ENCODE assay signal across 16 cellular contexts in genomic region chr10:132106431-132106830, GRCh38. TPM values are rescaled to one million over a fixed set of nuclear protein-coding genes. Genes with fewer than 3 reads are reported as not detected.
A peak's percentile ranks its signal among the peaks of the same experiment; 100 is the strongest.
DNase-seq lines count a peak whose midpoint lies in the region; ATAC-seq and TF ChIP-seq lines count a peak whose summit lies in the region.
"Had no signal": no experiment of that assay in that cellular context is flagged by ENCODE, and none has a peak within 500 bp of the region (broad histone marks: within the 10 kb centered on the region; RNA-seq: fewer than 3 reads in every experiment).

No MANE protein-coding gene starts in this region.

- H3K4me3 ChIP-seq in right atrium auricular region (no peak overlapping the region), right cardiac atrium (ENCODE audit: low read length) (no peak overlapping the region), osteoblast (ENCODE audit: insufficient read depth, low read length) (no peak overlapping the region), upper lobe of right lung (no peak overlapping the region)
- H3K4me3 ChIP-seq: MG63 had no signal

- H3K27me3 ChIP-seq in right atrium auricular region (no peaks in the 10 kb centered on the region), right cardiac atrium (ENCODE audit: control insufficient read depth, insufficient read depth) (no peaks in the 10 kb centered on the region), osteoblast (ENCODE audit: insufficient read depth, low read length) (no peaks in the 10 kb centered on the region), upper lobe of right lung (peaks cover 6% of the 10 kb centered on the region)
- H3K27me3 ChIP-seq: MG63 had no signal

- no peak overlapping the region for H2AFZ ChIP-seq in osteoblast (ENCODE audit: low read length)

- no peaks in the 10 kb centered on the region for H3K79me2 ChIP-seq in osteoblast (ENCODE audit: insufficient read depth, low read length)

- 87% methylated on average over 15 of the region's 15 CpGs for WGBS in right cardiac atrium

- no peak overlapping the region for H3K4me2 ChIP-seq in osteoblast (ENCODE audit: insufficient read depth, low read length)
- H3K4me2 ChIP-seq: KMS-11 had no signal

- no peaks in the 10 kb centered on the region for H3K36me3 ChIP-seq in right atrium auricular region
- no peaks in the 10 kb centered on the region for H3K36me3 ChIP-seq in osteoblast (ENCODE audit: insufficient read depth, low read length)
- H3K36me3 ChIP-seq in upper lobe of right lung: no peaks in the 10 kb centered on the region
- H3K36me3 ChIP-seq: MG63 had no signal

- no peaks in the 10 kb centered on the region for H3K4me1 ChIP-seq in right atrium auricular region
- H3K4me1 ChIP-seq in right cardiac atrium (ENCODE audit: control insufficient read depth, insufficient read depth, low read length): no peaks in the 10 kb centered on the region
- H3K4me1 ChIP-seq in osteoblast (ENCODE audit: insufficient read depth, low read length): no peaks in the 10 kb centered on the region
- no peaks in the 10 kb centered on the region for H3K4me1 ChIP-seq in upper lobe of right lung

- H4K20me1 ChIP-seq in osteoblast (ENCODE audit: insufficient read depth, low read length): no peaks in the 10 kb centered on the region

- H3K9me3 ChIP-seq in right atrium auricular region (no peaks in the 10 kb centered on the region), right cardiac atrium (ENCODE audit: control insufficient read depth, low read length) (no peaks in the 10 kb centered on the region), osteoblast (ENCODE audit: low read depth, low read length) (no peaks in the 10 kb centered on the region), upper lobe of right lung (no peaks in the 10 kb centered on the region)
- H3K9me3 ChIP-seq: MG63 had no signal

- intact Hi-C loops in right cardiac atrium (cut with DNase I) (no loop called here), upper lobe of right lung (cut with DNase I) (no loop called here)

- TF ChIP-seq CTCF in right atrium auricular region (IDR thresholded peaks at IDR 0.05): no peak
- no peak for TF ChIP-seq CTCF in osteoblast (IDR thresholded peaks at IDR 0.05; ENCODE audit: extremely low read depth, low read depth, low read length)
- no peak for TF ChIP-seq CTCF in upper lobe of right lung (IDR thresholded peaks at IDR 0.05)

- ATAC-seq in right cardiac atrium (no peak), HG03354 (IDR thresholded peaks at IDR 0.05; ENCODE audit: poor library complexity, severe bottlenecking, unreplicated experiment) (no peak), upper lobe of right lung (no peak)
- ATAC-seq: PC-3 had no signal

- DNase-seq in right atrium auricular region (ENCODE audit: low spot score) (peak; percentile 34), right cardiac atrium (no peak), ecto neural progenitor cell (ENCODE audit: low spot score) (peak; percentile 24), osteoblast (ENCODE audit: insufficient read length, low spot score, missing footprints) (peak; percentile 15), NCI-H1105 treated with DMSO at 0.1 percent for 48 hours (lab: John Stamatoyannopoulos, UW) (no peak), upper lobe of right lung (no peak)
- DNase-seq: H7, MG63, NCI-H1105, NCI-H187 treated with DMSO at 0.1 percent for 48 hours, NCI-H446, PC-3, SHP77 had no signal

- H3K27ac ChIP-seq in right atrium auricular region (no peak overlapping the region), right cardiac atrium (ENCODE audit: low read length) (no peak overlapping the region), osteoblast (ENCODE audit: low read depth, low read length) (no peak overlapping the region), upper lobe of right lung (no peak overlapping the region)
- H3K27ac ChIP-seq: C4-2B, KMS-11 had no signal

RNA-seq across cellular contexts. Expression of gene JAKMIP3, which starts 40.7 kb away (rescaled TPM):
- total RNA-seq in right atrium auricular region: under 1 TPM; 0.20 to 0.44 TPM
- total RNA-seq in right cardiac atrium: 1 to 10 TPM in 2 of 4 donors, under 1 TPM in 2; 0.39 to 1.6 (median 1.2) TPM
- polyA plus RNA-seq in right cardiac atrium: 0.91 TPM
- 0.29 and 0.36 TPM in 2 replicates for total RNA-seq in osteoblast
- total RNA-seq in upper lobe of right lung: 0.32 TPM

Comparison
In these comparisons a context has a peak if more than half of its experiments do, and no peak if none do; other contexts are left out.
1. DNase-seq: peak in right atrium auricular region (single experiment), ecto neural progenitor cell (single experiment) and osteoblast (single experiment); none in right cardiac atrium (0 of 3), NCI-H1105 treated with DMSO at 0.1 percent for 48 hours (single experiment) and upper lobe of right lung (single experiment).